In the genomic region with DNA sequence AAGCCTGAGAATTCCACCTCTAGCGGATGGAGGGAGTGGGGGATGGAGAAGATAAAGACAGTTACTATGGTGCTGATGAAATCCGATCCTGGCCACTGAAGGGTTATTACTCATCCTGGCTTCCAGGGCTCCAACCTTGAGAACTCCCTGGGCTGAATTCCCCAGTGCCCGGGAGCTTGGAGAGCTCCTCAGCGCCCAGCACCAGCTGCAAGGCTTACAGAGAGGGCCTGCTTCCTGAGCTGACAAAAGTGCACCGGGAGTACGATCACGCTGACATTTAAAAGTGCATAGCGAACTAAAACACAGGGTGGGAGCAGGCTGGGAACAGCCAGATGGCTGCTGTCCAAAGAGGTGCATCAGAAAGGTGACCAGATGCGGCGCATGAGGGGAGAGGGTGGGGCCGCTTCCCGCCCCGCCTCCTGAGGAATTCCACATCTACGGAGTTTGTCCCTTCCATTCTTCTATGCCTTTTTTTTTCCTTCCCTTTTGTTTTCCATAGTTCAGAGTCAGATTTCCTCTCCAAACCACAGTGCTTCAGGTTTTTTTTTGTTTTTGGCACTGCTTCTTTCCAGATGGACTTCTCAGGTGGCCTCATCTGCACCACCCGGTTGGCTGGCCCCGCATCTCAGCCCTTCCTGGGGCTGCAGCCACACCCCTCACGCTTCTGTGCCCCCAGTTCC, we compare ENCODE assay signal across 9 cellular contexts.
DNase-seq lines count a peak whose midpoint lies in the region; ATAC-seq and TF ChIP-seq lines count a peak whose summit lies in the region.
"Had no signal": no experiment of that assay in that cellular context is flagged by ENCODE, and none has a peak within 500 bp of the region (broad histone marks: within the 10 kb centered on the region; RNA-seq: fewer than 3 reads in every experiment).

No MANE protein-coding gene starts in this region.

- no peaks in the 10 kb centered on the region for H3K27me3 ChIP-seq in rectal smooth muscle tissue (ENCODE audit: control insufficient read depth, insufficient read depth, low read length)

- intact Hi-C loops in Right ventricle myocardium inferior (cut with DNase I) = loop anchor here (5.0 kb wide), 1 partner anchor 101 kb away; a partner anchor contains a TSS

- H3K4me3 ChIP-seq in rectal smooth muscle tissue (ENCODE audit: low read length) = peak overlapping the region; percentile 24

- H3K27ac ChIP-seq in rectal smooth muscle tissue (ENCODE audit: low read depth, low read length) = peak overlapping the region; percentile 61
- H3K27ac ChIP-seq: 22Rv1 had no signal

- DNase-seq in NCI-H1436 (lab: John Stamatoyannopoulos, UW) (peak; percentile 12), NCI-H1436 treated with DMSO at 0.1 percent for 48 hours (lab: John Stamatoyannopoulos, UW) (no peak), SK-MEL-5 (ENCODE audit: low read depth, low spot score) (peak; percentile 61), Right ventricle myocardium inferior (ENCODE audit: missing footprints) (no peak), GM20000 (ENCODE audit: low spot score) (no peak)

- no peak for TF ChIP-seq CTCF in GM20000 (IDR thresholded peaks at IDR 0.05; ENCODE audit: extremely low read depth, missing control alignments)

- H3K36me3 ChIP-seq in rectal smooth muscle tissue (ENCODE audit: control insufficient read depth, insufficient read depth, low read length) = peaks cover 3% of the 10 kb centered on the region

- ATAC-seq in Right ventricle myocardium inferior (peak; percentile 81), GM19328 (IDR thresholded peaks at IDR 0.05; ENCODE audit: unreplicated experiment) (no peak), HG03457 (IDR thresholded peaks at IDR 0.05; ENCODE audit: unreplicated experiment) (no peak)

- H3K9ac ChIP-seq in rectal smooth muscle tissue (ENCODE audit: low read length) = no peak overlapping the region

- H3K4me1 ChIP-seq in rectal smooth muscle tissue (ENCODE audit: control insufficient read depth, insufficient read depth, low read length) = peaks cover 13% of the 10 kb centered on the region

- in situ Hi-C loops in SK-MEL-5 (cut with HindIII; ENCODE audit: low pct_unique_long_range_greater_than_20kb, low sequenced_read_pairs) = no loop called here

Comparison
In these comparisons a context has a peak if more than half of its experiments do, and no peak if none do; other contexts are left out.
1. DNase-seq: peak in NCI-H1436 (single experiment) and SK-MEL-5 (single experiment); none in NCI-H1436 treated with DMSO at 0.1 percent for 48 hours (single experiment), Right ventricle myocardium inferior (single experiment) and GM20000 (single experiment).